Comparison of ENCODE assay signal across 9 cellular contexts in the genomic region with DNA sequence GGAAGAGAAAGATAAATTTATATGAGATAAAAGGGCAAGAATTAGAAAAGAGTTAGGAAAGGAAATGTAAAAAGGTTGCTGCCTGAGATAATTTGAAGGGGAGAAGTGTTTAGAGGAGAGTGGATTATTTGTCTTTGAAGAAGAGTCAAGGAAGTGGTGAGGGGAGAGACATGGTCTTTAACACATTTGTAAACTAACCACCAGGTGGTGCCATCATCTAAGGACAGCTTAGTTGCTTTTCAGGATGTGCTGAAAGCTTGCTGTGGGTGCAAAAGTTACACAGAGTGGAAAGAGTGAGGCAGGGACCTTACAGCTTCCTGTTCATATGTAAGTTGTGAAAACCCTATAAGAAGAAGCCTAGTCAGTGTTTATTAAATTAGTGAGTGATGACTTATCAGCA.
A peak's percentile ranks its signal among the peaks of the same experiment; 100 is the strongest.
DNase-seq lines count a peak whose midpoint lies in the region; TF ChIP-seq lines count a peak whose summit lies in the region.
"Had no signal": no experiment of that assay in that cellular context is flagged by ENCODE, and none has a peak within 500 bp of the region (broad histone marks: within the 10 kb centered on the region; RNA-seq: fewer than 3 reads in every experiment).

No MANE protein-coding gene starts in this region.

- no peaks in the 10 kb centered on the region for H3K27me3 ChIP-seq in SJCRH30
- H3K27me3 ChIP-seq in effector memory CD4-positive, alpha-beta T cell (replicated peaks; ENCODE audit: control insufficient read depth, insufficient read depth, low read length, poor library complexity, severe bottlenecking): no peaks in the 10 kb centered on the region

- H3K36me3 ChIP-seq in SJCRH30: no peaks in the 10 kb centered on the region
- H3K36me3 ChIP-seq in effector memory CD4-positive, alpha-beta T cell (ENCODE audit: control insufficient read depth, insufficient read depth, low read length): no peaks in the 10 kb centered on the region

- TF ChIP-seq CTCF in nephron progenitor cell (IDR thresholded peaks at IDR 0.05): peak; percentile 43

- no peak overlapping the region for H3K4me3 Mint-ChIP-seq in nephron progenitor cell

- DNase-seq in NCI-H2171 treated with DMSO at 0.1 percent for 48 hours (lab: John Stamatoyannopoulos, UW): peak; percentile 6
- no peak for DNase-seq in NCI-H2171 (lab: John Stamatoyannopoulos, UW)
- DNase-seq in Kasumi-1 (lab: John Stamatoyannopoulos, UW): peak; percentile 26 to 61
- peak; percentile 3 to 46 for DNase-seq in SJCRH30
- DNase-seq in nephron progenitor cell: peak; percentile 12
- DNase-seq in GDM1 (lab: John Stamatoyannopoulos, UW): no peak
- no peak for DNase-seq in stimulated activated CD8-positive, alpha-beta memory T cell treated with anti-CD3 and anti-CD28 coated beads, Interleukin-4, amount 100 ng/mL, for 48 hours
- DNase-seq in effector memory CD4-positive, alpha-beta T cell: no peak
- DNase-seq: activated CD4-positive, alpha-beta T cell treated with anti-CD3 and anti-CD28 coated beads for 4 hours had no signal

- no peak overlapping the region for H3K4me3 ChIP-seq in SJCRH30
- H3K4me3 ChIP-seq in effector memory CD4-positive, alpha-beta T cell (ENCODE audit: insufficient read depth, low read depth, low read length, poor library complexity, severe bottlenecking): no peak overlapping the region

- H3K9me3 ChIP-seq in SJCRH30 (replicated peaks): no peaks in the 10 kb centered on the region
- H3K9me3 ChIP-seq in effector memory CD4-positive, alpha-beta T cell (ENCODE audit: control insufficient read depth, low read length): no peaks in the 10 kb centered on the region

- no peak overlapping the region for H3K27ac ChIP-seq in SJCRH30
- no peak overlapping the region for H3K27ac ChIP-seq in effector memory CD4-positive, alpha-beta T cell (ENCODE audit: insufficient read depth, low read length, poor library complexity, severe bottlenecking)

- H3K9me3 Mint-ChIP-seq in nephron progenitor cell: peaks cover 17% of the 10 kb centered on the region

- H3K36me3 Mint-ChIP-seq in nephron progenitor cell (ENCODE audit: low read depth): peaks cover 6% of the 10 kb centered on the region

- H3K27me3 Mint-ChIP-seq in nephron progenitor cell (ENCODE audit: low read depth, poor library complexity): no peaks in the 10 kb centered on the region

- no peak overlapping the region for H3K27ac Mint-ChIP-seq in nephron progenitor cell

- no peaks in the 10 kb centered on the region for H3K4me1 ChIP-seq in SJCRH30
- no peaks in the 10 kb centered on the region for H3K4me1 ChIP-seq in effector memory CD4-positive, alpha-beta T cell (ENCODE audit: control insufficient read depth, insufficient read depth, low read length, poor library complexity, severe bottlenecking)

- no peaks in the 10 kb centered on the region for H3K4me1 Mint-ChIP-seq in nephron progenitor cell

Comparison
In these comparisons a context has a peak if more than half of its experiments do, and no peak if none do; other contexts are left out.
1. DNase-seq: peak in NCI-H2171 treated with DMSO at 0.1 percent for 48 hours (single experiment), Kasumi-1 (2 of 2), SJCRH30 (2 of 2) and nephron progenitor cell (single experiment); none in NCI-H2171 (single experiment), GDM1 (single experiment), stimulated activated CD8-positive, alpha-beta memory T cell treated with anti-CD3 and anti-CD28 coated beads, Interleukin-4, amount 100 ng/mL, for 48 hours (single experiment) and effector memory CD4-positive, alpha-beta T cell (0 of 3).